In the genomic region with DNA sequence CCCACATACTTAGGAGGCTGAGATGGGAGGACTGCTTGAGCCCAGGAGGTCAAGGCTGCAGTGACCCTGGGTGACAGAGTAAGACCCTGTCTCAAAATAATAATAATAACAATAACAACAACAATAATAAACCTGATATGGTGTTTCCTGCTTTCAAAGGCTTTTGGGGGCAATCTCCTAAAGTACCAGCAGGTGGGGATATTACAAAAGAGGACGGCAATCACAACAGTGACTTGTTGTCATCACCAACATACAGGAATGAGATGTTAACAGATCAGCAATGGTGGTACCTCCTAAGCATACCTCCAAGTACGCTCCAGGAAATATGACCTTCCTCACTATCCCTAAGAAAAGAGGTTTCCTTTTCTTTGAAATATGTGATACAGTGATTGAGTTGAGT, we compare ENCODE assay signal across 8 cellular contexts.
DNase-seq lines count a peak whose midpoint lies in the region; ATAC-seq and TF ChIP-seq lines count a peak whose summit lies in the region.

No MANE protein-coding gene starts in this region.

- H3K36me3 Mint-ChIP-seq in endothelial cell (ENCODE audit: low read depth, unreplicated experiment), result no peaks in the 10 kb centered on the region
- no peaks in the 10 kb centered on the region for H3K36me3 Mint-ChIP-seq in T-helper 17 cell (ENCODE audit: low read depth)

- no peaks in the 10 kb centered on the region for H3K9me3 ChIP-seq in parathyroid adenoma (ENCODE audit: control insufficient read depth, low read length)
- no peaks in the 10 kb centered on the region for H3K9me3 ChIP-seq in T-helper 17 cell (ENCODE audit: control insufficient read depth, low read length, poor library complexity, severe bottlenecking)

- H3K27ac Mint-ChIP-seq in endothelial cell (ENCODE audit: unreplicated experiment) (no peak overlapping the region), T-helper 17 cell (no peak overlapping the region)

- H3K4me3 Mint-ChIP-seq in endothelial cell (ENCODE audit: unreplicated experiment) (no peak overlapping the region), T-helper 17 cell (no peak overlapping the region)

- DNase-seq in AG09309 (ENCODE audit: low read depth) (peak; percentile 1), NCI-H526 treated with DMSO at 0.1 percent for 48 hours (lab: John Stamatoyannopoulos, UW) (peak; percentile 12), endothelial cell (ENCODE audit: low spot score) (peak; percentile 33), KG1 (lab: John Stamatoyannopoulos, UW) (no peak), T-helper 17 cell (no peak)

- no peaks in the 10 kb centered on the region for H3K9me3 Mint-ChIP-seq in endothelial cell (ENCODE audit: unreplicated experiment)

- H3K4me1 Mint-ChIP-seq in endothelial cell (ENCODE audit: unreplicated experiment), result peaks cover 3% of the 10 kb centered on the region
- H3K4me1 Mint-ChIP-seq in T-helper 17 cell, result no peaks in the 10 kb centered on the region

- H3K27ac ChIP-seq in parathyroid adenoma, result no peak overlapping the region

- H3K27me3 ChIP-seq in parathyroid adenoma (ENCODE audit: control insufficient read depth, insufficient read depth, low read length), result no peaks in the 10 kb centered on the region

- no peak overlapping the region for H3K9ac ChIP-seq in parathyroid adenoma

- ATAC-seq in GM18498 (IDR thresholded peaks at IDR 0.05; ENCODE audit: unreplicated experiment) (peak; percentile 89), HG02885 (IDR thresholded peaks at IDR 0.05; ENCODE audit: poor library complexity, unreplicated experiment) (peak; percentile 88), T-helper 17 cell (no peak)

- no peaks in the 10 kb centered on the region for H3K27me3 Mint-ChIP-seq in endothelial cell (ENCODE audit: unreplicated experiment)
- H3K27me3 Mint-ChIP-seq in T-helper 17 cell, result no peaks in the 10 kb centered on the region

- no peak overlapping the region for H2AFZ ChIP-seq in parathyroid adenoma

- TF ChIP-seq CTCF in AG09309 (IDR thresholded peaks at IDR 0.05; ENCODE audit: control insufficient read depth, insufficient read depth, low read depth, low read length, missing control alignments) (peak; percentile 57), endothelial cell (IDR thresholded peaks at IDR 0.05; ENCODE audit: unreplicated experiment) (peak; percentile 68), parathyroid adenoma (IDR thresholded peaks at IDR 0.05) (peak; percentile 49)

- no peaks in the 10 kb centered on the region for H3K4me1 ChIP-seq in parathyroid adenoma

- no peaks in the 10 kb centered on the region for H3K36me3 ChIP-seq in parathyroid adenoma (ENCODE audit: control insufficient read depth, insufficient read depth, low read length)

- no peaks in the 10 kb centered on the region for H3K79me2 ChIP-seq in parathyroid adenoma

- H3K4me3 ChIP-seq in AG09309 (ENCODE audit: control insufficient read depth, low read depth, low read length), result no peak overlapping the region
- no peak overlapping the region for H3K4me3 ChIP-seq in parathyroid adenoma (ENCODE audit: low read depth, low read length)

- H3K4me2 ChIP-seq in parathyroid adenoma (ENCODE audit: low read length), result no peak overlapping the region

Comparison
In these comparisons a context has a peak if more than half of its experiments do, and no peak if none do; other contexts are left out.
1. DNase-seq: peak in AG09309 (single experiment), NCI-H526 treated with DMSO at 0.1 percent for 48 hours (single experiment) and endothelial cell (single experiment); none in KG1 (single experiment) and T-helper 17 cell (0 of 3).
2. Peak in every context shown above with its lines, with median percentiles within 50 percentile points of each other: CTCF ChIP-seq.